In genomic region chr3:14143826-14144225, GRCh38 we compare ENCODE assay signal across 8 cellular contexts. TPM values are rescaled to one million over a fixed set of nuclear protein-coding genes. Genes with fewer than 3 reads are reported as not detected.
A peak's percentile ranks its signal among the peaks of the same experiment; 100 is the strongest.
DNase-seq lines count a peak whose midpoint lies in the region; ATAC-seq, FAIRE-seq and TF ChIP-seq lines count a peak whose summit lies in the region.

No MANE protein-coding gene starts in this region.

- H3K27ac ChIP-seq in OCI-LY3 (ENCODE audit: low read length) (peak overlapping the region; percentile 66), dorsolateral prefrontal cortex (peak overlapping the region; percentile 31 to 94 (median 87))

- H3K9me3 ChIP-seq in OCI-LY3 (ENCODE audit: insufficient read depth, low read length) (no peaks in the 10 kb centered on the region), mucosa of descending colon (no peaks in the 10 kb centered on the region)

- peaks cover 7% of the 10 kb centered on the region for H4K20me1 ChIP-seq in OCI-LY3 (ENCODE audit: insufficient read depth, low read length)

- no peak overlapping the region for H2AFZ ChIP-seq in OCI-LY3 (ENCODE audit: low read depth, low read length)

- peak; percentile 67 for DNase-seq in ELF-1 (ENCODE audit: low read depth, low spot score)
- DNase-seq in dorsolateral prefrontal cortex = no peak
- DNase-seq in mucosa of descending colon = no peak
- DNase-seq in GM19239 (ENCODE audit: insufficient read length, low spot score) = no peak
- DNase-seq in NCI-H524 (lab: John Stamatoyannopoulos, UW) = no peak
- no peak for DNase-seq in cerebellar cortex (ENCODE audit: low spot score)

- no peak for FAIRE-seq in GM19239 (lab: Jason Lieb, UNC)

- intact Hi-C loops in dorsolateral prefrontal cortex (cut with DNase I) (no loop called here), mucosa of descending colon (cut with DNase I, micrococcal nuclease) (no loop called here)

- H3K4me1 ChIP-seq in OCI-LY3 (ENCODE audit: low read length) (peaks cover 18% of the 10 kb centered on the region), mucosa of descending colon (ENCODE audit: low read depth) (peaks cover 11% of the 10 kb centered on the region)

- TF ChIP-seq CTCF in OCI-LY3 (IDR thresholded peaks at IDR 0.05; ENCODE audit: low read depth, low read length) (no peak), dorsolateral prefrontal cortex (IDR thresholded peaks at IDR 0.05 in 54 of 56, conservative IDR thresholded peaks at IDR 0.05 in 2 of 56; ENCODE audit: low read depth in 1 of 56, partially characterized antibody in 56 of 56) (no peak), mucosa of descending colon (IDR thresholded peaks at IDR 0.05) (no peak)

- H3K36me3 ChIP-seq in OCI-LY3 (replicated peaks; ENCODE audit: low read depth, low read length) = peaks cover 61% of the 10 kb centered on the region
- no peaks in the 10 kb centered on the region for H3K36me3 ChIP-seq in mucosa of descending colon (ENCODE audit: low read depth)

- no peaks in the 10 kb centered on the region for H3K27me3 ChIP-seq in OCI-LY3 (ENCODE audit: low read depth, low read length)
- no peaks in the 10 kb centered on the region for H3K27me3 ChIP-seq in dorsolateral prefrontal cortex

- no peak overlapping the region for H3K9ac ChIP-seq in OCI-LY3 (ENCODE audit: low read length)

- no peaks in the 10 kb centered on the region for H3K79me2 ChIP-seq in OCI-LY3 (ENCODE audit: low read length)

- no peak overlapping the region for H3K4me3 ChIP-seq in OCI-LY3 (ENCODE audit: low read length)
- peak overlapping the region in 5 of 59 donors; percentile 14 to 32 (median 25) for H3K4me3 ChIP-seq in dorsolateral prefrontal cortex
- no peak overlapping the region for H3K4me3 ChIP-seq in mucosa of descending colon

- peak overlapping the region; percentile 65 for H3K4me2 ChIP-seq in OCI-LY3 (ENCODE audit: low read length)

- peak; percentile 20 for ATAC-seq in mucosa of descending colon
- ATAC-seq in GM18868 (IDR thresholded peaks at IDR 0.05; ENCODE audit: unreplicated experiment) = no peak

RNA-seq across cellular contexts. Expression of gene TMEM43, which starts 19.0 kb away (rescaled TPM):
- total RNA-seq in dorsolateral prefrontal cortex (10 to 100 TPM; 23.1 to 38.3 (median 30.4) TPM), mucosa of descending colon (10 to 100 TPM; 23.1 to 50.4 (median 31.3) TPM)

RNA-seq across cellular contexts. Expression of gene CHCHD4, which starts 19.2 kb away (rescaled TPM):
- total RNA-seq in dorsolateral prefrontal cortex = 10 to 100 TPM in 118 of 120 experiments, 1 to 10 TPM in 2; 8.5 to 24.0 (median 16.1) TPM
- total RNA-seq in mucosa of descending colon = 10 to 100 TPM; 15.1 to 32.6 (median 15.2) TPM

RNA-seq across cellular contexts. Expression of gene XPC, which starts 34.6 kb away (rescaled TPM):
- total RNA-seq in dorsolateral prefrontal cortex (10 to 100 TPM; 19.9 to 57.4 (median 32.1) TPM), mucosa of descending colon (10 to 100 TPM; 22.4 to 30.6 (median 26.9) TPM)

RNA-seq across cellular contexts. Expression of gene LSM3, which starts 34.8 kb away (rescaled TPM):
- 10 to 100 TPM in 5 of 120 experiments, 1 to 10 TPM in 115; 4.4 to 10.8 (median 7.8) TPM for total RNA-seq in dorsolateral prefrontal cortex
- total RNA-seq in mucosa of descending colon = 10 to 100 TPM in 1 of 3 donors, 1 to 10 TPM in 2; 8.3 to 13.1 (median 9.8) TPM
